In the genomic region with DNA sequence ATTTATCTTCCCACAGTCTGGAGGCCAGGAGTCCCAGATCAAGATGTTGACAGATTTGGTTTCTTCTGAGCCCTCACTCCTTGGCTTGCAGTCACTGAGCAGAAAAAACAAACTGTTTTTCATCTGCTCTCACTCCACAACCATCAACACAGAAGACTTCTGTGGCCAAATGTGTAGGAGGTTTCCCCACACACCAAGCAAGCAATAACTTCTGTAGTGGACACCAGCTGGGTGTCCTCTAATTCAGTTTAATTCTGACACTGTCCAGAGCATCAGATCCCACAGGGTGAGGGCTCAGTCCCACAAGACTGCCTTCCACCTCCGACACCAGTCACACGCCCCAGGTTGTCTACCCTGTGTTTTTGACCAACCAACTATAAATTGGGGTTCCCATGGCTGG, we compare ENCODE assay signal across 25 cellular contexts.
DNase-seq lines count a peak whose midpoint lies in the region; ATAC-seq and TF ChIP-seq lines count a peak whose summit lies in the region.
"Had no signal": no experiment of that assay in that cellular context is flagged by ENCODE, and none has a peak within 500 bp of the region (broad histone marks: within the 10 kb centered on the region; RNA-seq: fewer than 3 reads in every experiment).

No MANE protein-coding gene starts in this region.

- POLR2A ChIA-PET in PC-9 (lab: Charles Lee; ENCODE audit: unreplicated experiment), result interaction anchor here (0.7 kb wide), 1 partner anchor 15 kb away, joined by 3 read pairs; no protein-coding TSS in a partner anchor

- no peaks in the 10 kb centered on the region for H3K27me3 Mint-ChIP-seq in H9 (ENCODE audit: low read depth)
- H3K27me3 Mint-ChIP-seq: activated CD4-positive, alpha-beta T cell treated with anti-CD3 and anti-CD28 coated beads, Interleukin-2, amount 10 ng/mL, durations not matched to agents 24 days and 14 days; activated naive CD8-positive, alpha-beta T cell treated with anti-CD3 and anti-CD28 coated beads for 36 hours; CD8-positive, alpha-beta memory T cell; type B pancreatic cell had no signal

- H3K9ac ChIP-seq in H9 (ENCODE audit: extremely low read depth, insufficient read length, low read length), result no peak overlapping the region

- no peak overlapping the region for H3K14ac ChIP-seq in H9 (ENCODE audit: insufficient read depth, low read length)

- WGBS in H9 (ENCODE audit: extremely low coverage, insufficient read length, low lambda C conversion rate), result no CpG with 5 or more reads among the region's 2 CpGs

- H2AK5ac ChIP-seq in H9 (ENCODE audit: insufficient read length, low read length), result no peak overlapping the region

- no peak overlapping the region for H2BK120ac ChIP-seq in H9 (ENCODE audit: low read depth, low read length, poor library complexity, severe bottlenecking)

- no peaks in the 10 kb centered on the region for H3K79me1 ChIP-seq in H9 (ENCODE audit: insufficient read depth, low read depth, low read length, poor library complexity, severe bottlenecking)

- no peak overlapping the region for H3K56ac ChIP-seq in H9 (ENCODE audit: insufficient read length, low read depth, low read length)

- CTCF ChIA-PET in PC-9 (lab: Charles Lee), result no interaction called here

- no TSS peak for BruUV-seq in PC-9 (replicated peaks; lab: Mats Ljungman, UMichigan)

- H3K27ac Mint-ChIP-seq in stimulated activated effector memory CD8-positive, alpha-beta T cell treated with anti-CD3 and anti-CD28 coated beads, Interleukin-12 subunit alpha, Interleukin-12 subunit beta, amount 100 ng/mL, for 72 hours, result peak overlapping the region; percentile 16
- peak overlapping the region in 1 of 3 experiments; percentile 78; a peak in 1 of 7 replicates for H3K27ac Mint-ChIP-seq in H9
- H3K27ac Mint-ChIP-seq: activated CD4-positive, alpha-beta T cell treated with anti-CD3 and anti-CD28 coated beads, Interleukin-2, amount 10 ng/mL, durations not matched to agents 24 days and 14 days; activated naive CD8-positive, alpha-beta T cell treated with anti-CD3 and anti-CD28 coated beads for 36 hours; type B pancreatic cell had no signal

- no peaks in the 10 kb centered on the region for H3K23me2 ChIP-seq in H9 (ENCODE audit: insufficient read length, low read depth, low read length, poor library complexity, severe bottlenecking)

- peaks cover 36% of the 10 kb centered on the region for H3F3A ChIP-seq in PC-9 (ENCODE audit: insufficient read depth, low read depth)

- 0 out of 2 replicates have a peak, but pooled peaks cover 13% of the 10 kb centered on the region for H3K36me3 ChIP-seq in PC-9 (ENCODE audit: low read depth)
- H3K36me3 ChIP-seq: brain microvascular endothelial cell had no signal

- TF ChIP-seq CTCF in PC-9 (conservative IDR thresholded peaks at IDR 0.05) (no peak), coronary artery (IDR thresholded peaks at IDR 0.05) (no peak), H9 (conservative IDR thresholded peaks at IDR 0.05) (no peak)

- H3K27ac ChIP-seq in PC-9, result peak overlapping the region; percentile 85; the same call in 1 of the 2 replicates
- H3K27ac ChIP-seq in coronary artery, result peak overlapping the region; percentile 53 to 54
- no peak overlapping the region for H3K27ac ChIP-seq in H9 (ENCODE audit: insufficient read length, low read depth, low read length)

- no peaks in the 10 kb centered on the region for H3K9me2 ChIP-seq in PC-9 (ENCODE audit: insufficient read depth)

- H3K23ac ChIP-seq in H9 (ENCODE audit: insufficient read length, low read depth, low read length), result no peak overlapping the region

- H3K4me1 Mint-ChIP-seq in stimulated activated effector memory CD8-positive, alpha-beta T cell treated with anti-CD3 and anti-CD28 coated beads, Interleukin-12 subunit alpha, Interleukin-12 subunit beta, amount 100 ng/mL, for 72 hours, result peaks cover 12% of the 10 kb centered on the region
- H3K4me1 Mint-ChIP-seq in H9, result peaks cover 16 to 21% of the 10 kb centered on the region in 2 experiments
- H3K4me1 Mint-ChIP-seq: CD8-positive, alpha-beta memory T cell had no signal

- no peak overlapping the region for H2AFZ ChIP-seq in PC-9
- no peak overlapping the region for H2AFZ ChIP-seq in H9 (ENCODE audit: low read length)

- intact Hi-C loops in PC-9 (cut with micrococcal nuclease; ENCODE audit: unreplicated experiment), result no loop called here

- ATAC-seq in stimulated activated effector memory CD8-positive, alpha-beta T cell treated with anti-CD3 and anti-CD28 coated beads, Interleukin-12 subunit alpha, Interleukin-12 subunit beta, amount 100 ng/mL, for 72 hours, result no peak
- ATAC-seq in GM21423 (IDR thresholded peaks at IDR 0.05; ENCODE audit: unreplicated experiment), result no peak
- ATAC-seq: left lobe of liver had no signal

- H2BK12ac ChIP-seq in H9 (ENCODE audit: insufficient read length, low read depth, low read length), result no peak overlapping the region

- H4K20me1 ChIP-seq in PC-9 (ENCODE audit: insufficient read depth) (no peaks in the 10 kb centered on the region), H9 (ENCODE audit: control insufficient read depth, insufficient read depth, insufficient read length) (no peaks in the 10 kb centered on the region)

- H3K9me3 ChIP-seq in PC-9 (ENCODE audit: insufficient read depth, low read depth) (peaks cover 3% of the 10 kb centered on the region; the same call in 1 of the 2 replicates), H9 (ENCODE audit: control insufficient read depth, low read depth, low read length) (no peaks in the 10 kb centered on the region)

- H3K36me3 Mint-ChIP-seq in stimulated activated effector memory CD8-positive, alpha-beta T cell treated with anti-CD3 and anti-CD28 coated beads, Interleukin-12 subunit alpha, Interleukin-12 subunit beta, amount 100 ng/mL, for 72 hours, result no peaks in the 10 kb centered on the region
- H3K36me3 Mint-ChIP-seq in H9 (ENCODE audit: insufficient read depth in 1 of 3, low read depth in 3 of 3), result peaks cover 0 to 7% (median 5%) of the 10 kb centered on the region in 3 experiments; a peak in 4 of 7 replicates
- H3K36me3 Mint-ChIP-seq: activated naive CD8-positive, alpha-beta T cell treated with anti-CD3 and anti-CD28 coated beads for 36 hours had no signal

- H4K91ac ChIP-seq in H9 (ENCODE audit: insufficient read length, low read depth, low read length), result no peak overlapping the region

- no peak overlapping the region for H3T11ph ChIP-seq in H9 (ENCODE audit: low read length)

- H4K8ac ChIP-seq in H9 (replicated peaks; ENCODE audit: insufficient read length, low read depth, low read length), result no peak overlapping the region

- H4K5ac ChIP-seq in H9 (ENCODE audit: insufficient read length, low read depth, low read length), result no peak overlapping the region

- H3K27me3 ChIP-seq in PC-9 (ENCODE audit: insufficient read depth, low read depth) (no peaks in the 10 kb centered on the region), H9 (ENCODE audit: insufficient read depth, low read length) (no peaks in the 10 kb centered on the region)
- H3K27me3 ChIP-seq: brain microvascular endothelial cell had no signal

- no peak overlapping the region for H3K4me2 ChIP-seq in PC-9
- H3K4me2 ChIP-seq in H9 (ENCODE audit: insufficient read depth, insufficient read length, low read length), result no peak overlapping the region

- H3K18ac ChIP-seq in H9 (ENCODE audit: insufficient read length, low read depth, low read length), result no peak overlapping the region

- H2BK15ac ChIP-seq in H9 (ENCODE audit: low read depth, low read length), result no peak overlapping the region

- no peak overlapping the region for H3K4me3 Mint-ChIP-seq in stimulated activated effector memory CD8-positive, alpha-beta T cell treated with anti-CD3 and anti-CD28 coated beads, Interleukin-12 subunit alpha, Interleukin-12 subunit beta, amount 100 ng/mL, for 72 hours
- no peak overlapping the region for H3K4me3 Mint-ChIP-seq in H9
- H3K4me3 Mint-ChIP-seq: activated CD4-positive, alpha-beta T cell treated with anti-CD3 and anti-CD28 coated beads, Interleukin-2, amount 10 ng/mL, durations not matched to agents 24 days and 14 days; activated naive CD8-positive, alpha-beta T cell treated with anti-CD3 and anti-CD28 coated beads for 36 hours; CD8-positive, alpha-beta memory T cell; type B pancreatic cell had no signal

- H2BK20ac ChIP-seq in H9 (ENCODE audit: low read depth, low read length, poor library complexity, severe bottlenecking), result no peak overlapping the region

- H3K79me2 ChIP-seq in PC-9 (ENCODE audit: low read depth) (peaks cover 8% of the 10 kb centered on the region), H9 (ENCODE audit: insufficient read depth, low read length) (no peaks in the 10 kb centered on the region; the same call in 1 of the 2 replicates)

- H3K9me3 Mint-ChIP-seq in stimulated activated effector memory CD8-positive, alpha-beta T cell treated with anti-CD3 and anti-CD28 coated beads, Interleukin-12 subunit alpha, Interleukin-12 subunit beta, amount 100 ng/mL, for 72 hours, result no peaks in the 10 kb centered on the region
- H3K9me3 Mint-ChIP-seq in H9, result no peaks in the 10 kb centered on the region
- H3K9me3 Mint-ChIP-seq: activated CD4-positive, alpha-beta T cell treated with anti-CD3 and anti-CD28 coated beads, Interleukin-2, amount 10 ng/mL, durations not matched to agents 24 days and 14 days; activated naive CD8-positive, alpha-beta T cell treated with anti-CD3 and anti-CD28 coated beads for 36 hours; CD8-positive, alpha-beta memory T cell had no signal

- H3K4me1 ChIP-seq in PC-9 (replicated peaks; ENCODE audit: insufficient read depth) (peaks cover 33% of the 10 kb centered on the region), H9 (ENCODE audit: insufficient read depth, low read length) (peaks cover 9% of the 10 kb centered on the region; the same call in 1 of the 2 replicates)

- H3K4me3 ChIP-seq in PC-9 (no peak overlapping the region), coronary artery (no peak overlapping the region)

- no peak overlapping the region for H3K4ac ChIP-seq in H9 (ENCODE audit: low read depth, low read length)

- no peak overlapping the region for H2BK5ac ChIP-seq in H9 (ENCODE audit: insufficient read length, low read length)

- DNase-seq in PC-9 (no peak), coronary artery (ENCODE audit: low spot score) (no peak), left kidney (ENCODE audit: low read depth, low spot score) (peak; percentile 71), H9 (no peak), NCI-H774 (lab: John Stamatoyannopoulos, UW) (no peak)
- DNase-seq in stimulated activated effector memory CD8-positive, alpha-beta T cell treated with anti-CD3 and anti-CD28 coated beads, Interleukin-12 subunit alpha, Interleukin-12 subunit beta, amount 100 ng/mL, for 72 hours (ENCODE audit: low spot score in 2 of 2), result no peak
- DNase-seq in stimulated activated CD4-positive, alpha-beta T cell treated with anti-CD3 and anti-CD28 coated beads, Interleukin-4, amount 100 ng/mL, for 24 hours, result no peak
- DNase-seq: activated CD4-positive, alpha-beta T cell treated with anti-CD3 and anti-CD28 coated beads, Interleukin-2, amount 10 ng/mL, durations not matched to agents 24 days and 14 days; activated naive CD8-positive, alpha-beta T cell treated with anti-CD3 and anti-CD28 coated beads for 36 hours; AML-193; brain microvascular endothelial cell; CD8-positive, alpha-beta memory T cell; dermis blood vessel endothelial cell; DMS79; GOT3; MV-4-11; NCI-H1694; NCI-H226; NCI-H82; retina; SHP77 treated with DMSO at 0.1 percent for 48 hours; stimulated activated naive CD4-positive, alpha-beta T cell had no signal
